Comparison of ENCODE assay signal across 23 cellular contexts in genomic region chr19:38815059-38816001, GRCh38. TPM values are rescaled to one million over a fixed set of nuclear protein-coding genes. Genes with fewer than 3 reads are reported as not detected.
DNase-seq lines count a peak whose midpoint lies in the region; FAIRE-seq and TF ChIP-seq lines count a peak whose summit lies in the region.
"Had no signal": no experiment of that assay in that cellular context is flagged by ENCODE, and none has a peak within 500 bp of the region (broad histone marks: within the 10 kb centered on the region; RNA-seq: fewer than 3 reads in every experiment).

No MANE protein-coding gene starts in this region.

- DNase-seq in D341Med (ENCODE audit: low spot score) = peak; percentile 30
- peak; percentile 50 for DNase-seq in MV-4-11 (lab: John Stamatoyannopoulos, UW)
- DNase-seq in H1 (ENCODE audit: low read depth in 1 of 2, low spot score in 2 of 2) = no peak
- DNase-seq in small intestine = peak; percentile 87
- no peak for DNase-seq in DMS 273 treated with DMSO at 0.1 percent for 48 hours (lab: John Stamatoyannopoulos, UW)
- no peak for DNase-seq in retina
- DNase-seq in NCI-H526 treated with DMSO at 0.1 percent for 48 hours (lab: John Stamatoyannopoulos, UW) = no peak
- DNase-seq: activated CD4-positive, alpha-beta memory T cell treated with anti-CD3 and anti-CD28 coated beads for 36 hours; activated gamma-delta T cell; activated T-cell treated with anti-CD3 and anti-CD28 coated beads for 4 hours; adrenal gland; CD8-positive, alpha-beta memory T cell; gastrocnemius medialis; mesenchymal stem cell; natural killer cell; NCI-H1436; NCI-H2171 treated with DMSO at 0.1 percent for 48 hours; sigmoid colon had no signal

- no peak overlapping the region for H4K91ac ChIP-seq in H1 (replicated peaks; ENCODE audit: insufficient read length, low read length)

- no peak overlapping the region for H3K9ac ChIP-seq in H1 (replicated peaks in 1 of 4; ENCODE audit: extremely low read depth in 1 of 4, low read depth in 3 of 4, low read length in 3 of 4)

- TF ChIP-seq RAD21 in H1 (IDR thresholded peaks at IDR 0.05 in 1 of 2, conservative IDR thresholded peaks at IDR 0.05 in 1 of 2; ENCODE audit: low read depth in 2 of 2, low read length in 2 of 2) = no peak

- TF ChIP-seq EP300 in H1 (IDR thresholded peaks at IDR 0.05; ENCODE audit: borderline replicate concordance in 1 of 2, low read depth in 2 of 2, low read length in 2 of 2) = no peak

- H2BK5ac ChIP-seq in H1 (ENCODE audit: low read depth, low read length) = no peak overlapping the region

- H2BK12ac ChIP-seq in H1 (ENCODE audit: low read depth, low read length) = no peak overlapping the region

- no peak overlapping the region for H4K8ac ChIP-seq in H1 (ENCODE audit: extremely low read depth, insufficient read depth, low read length)

- H3K18ac ChIP-seq in H1 (ENCODE audit: extremely low read depth, low read length) = no peak overlapping the region

- peaks cover 2 to 5% of the 10 kb centered on the region in 2 experiments for H4K20me1 ChIP-seq in H1 (replicated peaks in 1 of 2; ENCODE audit: control insufficient read depth in 1 of 2, insufficient read depth in 2 of 2, low read length in 2 of 2)

- no peak overlapping the region for H2AK5ac ChIP-seq in H1 (ENCODE audit: low read depth, low read length)

- H3K4me1 ChIP-seq in H1 (replicated peaks in 1 of 4; ENCODE audit: control insufficient read depth in 3 of 4, insufficient read depth in 4 of 4, low read length in 3 of 4) = no peaks in the 10 kb centered on the region
- peaks cover 3 to 10% of the 10 kb centered on the region in 2 donors for H3K4me1 ChIP-seq in small intestine (ENCODE audit: control insufficient read depth in 2 of 2, insufficient read depth in 1 of 2, low read depth in 1 of 2, low read length in 1 of 2)
- H3K4me1 ChIP-seq: sigmoid colon had no signal

- no peaks in the 10 kb centered on the region for H3K23me2 ChIP-seq in H1 (ENCODE audit: low read depth, low read length)

- H3K79me2 ChIP-seq in H1 (ENCODE audit: control insufficient read depth in 1 of 2, insufficient read depth in 2 of 2, low read length in 2 of 2) = no peaks in the 10 kb centered on the region

- H3K23ac ChIP-seq in H1 (ENCODE audit: insufficient read length) = no peak overlapping the region

- H2BK20ac ChIP-seq in H1 (ENCODE audit: low read length) = no peak overlapping the region

- H2AFZ ChIP-seq in H1 (ENCODE audit: low read length) = no peak overlapping the region

- POLR2A ChIA-PET in H1 (lab: Charles Lee; ENCODE audit: partially characterized antibody) = interaction anchor here (0.8 to 3.7 kb wide), 9 partner anchors 16 to 116 kb away, joined by 3 to 17 read pairs (median 3); partner anchors contain the start of genes ECH1, MRPS12 and SARS2

- no peaks in the 10 kb centered on the region for H3K79me1 ChIP-seq in H1 (ENCODE audit: low read depth, low read length)

- no peak for FAIRE-seq in H1 (lab: Jason Lieb, UNC)
- no peak for FAIRE-seq in small intestine (lab: Jason Lieb, UNC)

- H3K14ac ChIP-seq in H1 (ENCODE audit: insufficient read length) = no peak overlapping the region

- 93% methylated on average over 34 of the region's 34 CpGs; no CpG with 5 or more reads in 1 of the 2 experiments for WGBS in H1 (ENCODE audit: extremely low coverage in 1 of 2, insufficient coverage in 1 of 2, insufficient read length in 1 of 2, insufficient replicate concordance in 2 of 2, low coverage in 1 of 2, low lambda C conversion rate in 2 of 2, missing lambda C conversion rate in 1 of 2), 2 experiments
- WGBS in small intestine, 3 donors = 20 to 69% (median 48%) methylated on average over 34 of the region's 34 CpGs

- no peak for TF ChIP-seq CTCF in H1 (IDR thresholded peaks at IDR 0.05; ENCODE audit: control extremely low read depth in 1 of 3, insufficient read depth in 1 of 3, low read depth in 1 of 3, low read length in 3 of 3)

- no peak overlapping the region for H3K56ac ChIP-seq in H1 (replicated peaks; ENCODE audit: insufficient read length, low read depth, low read length)

- H3K27me3 ChIP-seq in H1 (replicated peaks in 1 of 4; ENCODE audit: control insufficient read depth in 3 of 4, extremely low read depth in 1 of 4, insufficient read depth in 3 of 4, low read length in 3 of 4) = no peaks in the 10 kb centered on the region
- no peaks in the 10 kb centered on the region for H3K27me3 ChIP-seq in small intestine (ENCODE audit: control insufficient read depth in 2 of 2, insufficient read depth in 2 of 2, low read length in 2 of 2)
- H3K27me3 ChIP-seq: adrenal gland, gastrocnemius medialis, sigmoid colon had no signal

- H4K5ac ChIP-seq in H1 (ENCODE audit: insufficient read length, low read depth, low read length) = no peak overlapping the region

- H2BK120ac ChIP-seq in H1 (replicated peaks; ENCODE audit: low read depth, low read length) = no peak overlapping the region

- no peak for TF ChIP-seq POLR2A in H1 (IDR thresholded peaks at IDR 0.05; ENCODE audit: control extremely low read depth in 1 of 2, low read depth in 2 of 2, low read length in 2 of 2)

- H2BK15ac ChIP-seq in H1 (ENCODE audit: low read length) = no peak overlapping the region

- H3K36me3 ChIP-seq in H1 (ENCODE audit: control insufficient read depth in 2 of 4, insufficient read depth in 4 of 4, low read length in 3 of 4) (peaks cover 0 to 20% (median 10%) of the 10 kb centered on the region in 4 experiments; a peak in 5 of 8 replicates), small intestine (ENCODE audit: control insufficient read depth in 2 of 2, insufficient read depth in 2 of 2, low read length in 2 of 2) (peaks cover 0 to 10% of the 10 kb centered on the region in 2 donors)

- H3K4me3 ChIP-seq in H1 (ENCODE audit: extremely low read depth in 1 of 4, insufficient read depth in 2 of 4, low read depth in 3 of 4, low read length in 4 of 4) (no peak overlapping the region), small intestine (ENCODE audit: low read depth in 1 of 2, low read length in 2 of 2) (no peak overlapping the region)
- H3K4me3 ChIP-seq: adrenal gland, gastrocnemius medialis, sigmoid colon had no signal

- CTCF ChIA-PET in H1 (lab: Charles Lee; ENCODE audit: partially characterized antibody) = interaction anchor here (1.0 to 1.1 kb wide), 2 partner anchors 64 to 72 kb away, joined by 3 read pairs; no protein-coding TSS in a partner anchor

- H3K9me3 ChIP-seq in H1 (ENCODE audit: insufficient read depth in 2 of 2, low read depth in 1 of 2, low read length in 1 of 2) = no peaks in the 10 kb centered on the region
- H3K9me3 ChIP-seq in small intestine (ENCODE audit: control insufficient read depth, low read depth) = no peaks in the 10 kb centered on the region
- H3K9me3 ChIP-seq: adrenal gland, gastrocnemius medialis, sigmoid colon had no signal

- H3K4me2 ChIP-seq in H1 (ENCODE audit: insufficient read depth in 1 of 2, low read depth in 2 of 2, low read length in 2 of 2) = no peak overlapping the region

- no peak overlapping the region for H3K4ac ChIP-seq in H1 (replicated peaks; ENCODE audit: insufficient read length, low read depth, low read length)

- H3K27ac ChIP-seq in H1 (ENCODE audit: low read depth, low read length) (no peak overlapping the region), small intestine (ENCODE audit: low read depth in 1 of 2, low read length in 1 of 2) (peak overlapping the region; percentile 45 to 89)
- H3K27ac ChIP-seq: adrenal gland, gastrocnemius medialis, sigmoid colon, VCaP had no signal

RNA-seq across cellular contexts. Expression of gene LGALS4, which starts 2.6 kb away (rescaled TPM):
- total RNA-seq in H1 (2021; fragmentation: NEBNext Ultra II Directional; extraction: Animal tissue kit (Norgen Biotek cat#: 25700)) = 0.37 and 0.54 TPM in 2 replicates
- polyA plus RNA-seq in H1 (2011; rRNA removed) (0.32 and 0.71 TPM in 2 replicates), small intestine (1,000 to 10,000 TPM; 1,250 to 3,807 (median 3,710) TPM)
- 0.19 TPM for polyA plus RNA-seq in H1 (2011; cell fraction: cytosol; rRNA removed)
- 1.3 TPM for polyA plus RNA-seq in H1 (2011; cell fraction: nucleus; rRNA removed)
- polyA plus RNA-seq in H1 (2012, experiment 1 of 2) = 0.43 to 0.45 TPM in 2 of 4 replicates, not detected in the others
- polyA plus RNA-seq in H1 (2012, experiment 2 of 2) = 0.14 TPM
- 0.43 TPM for polyA plus RNA-seq in H1 (2013, experiment 1 of 2)
- polyA plus RNA-seq in H1 (2013, experiment 2 of 2) = 0.13 TPM
- polyA minus RNA-seq in H1 (2011; rRNA and poly(A)+ RNA removed) = 0.35 and 0.37 TPM in 2 replicates
- not detected for polyA minus RNA-seq in H1 (2011; cell fraction: cytosol; rRNA and poly(A)+ RNA removed)
- polyA minus RNA-seq in H1 (2011; cell fraction: nucleus; rRNA and poly(A)+ RNA removed) = not detected
- total RNA-seq: Daoy, epithelial cell of proximal tubule, M059J, temporal lobe had no signal

RNA-seq across cellular contexts. Expression of gene ECH1, which starts 16.3 kb away (rescaled TPM):
- 101 and 103 TPM in 2 replicates for total RNA-seq in H1 (2021; fragmentation: NEBNext Ultra II Directional; extraction: Animal tissue kit (Norgen Biotek cat#: 25700))
- polyA plus RNA-seq in H1 (2011; rRNA removed) = 147 and 173 TPM in 2 replicates
- polyA plus RNA-seq in H1 (2011; cell fraction: cytosol; rRNA removed) = 160 TPM
- 263 TPM for polyA plus RNA-seq in H1 (2011; cell fraction: nucleus; rRNA removed)
- polyA plus RNA-seq in H1 (2012, experiment 1 of 2) = 130 to 213 TPM (median 176 TPM) in 4 replicates
- polyA plus RNA-seq in H1 (2012, experiment 2 of 2) = 162 TPM
- polyA plus RNA-seq in H1 (2013, experiment 1 of 2) = 191 TPM
- 181 TPM for polyA plus RNA-seq in H1 (2013, experiment 2 of 2)
- polyA minus RNA-seq in H1 (2011; rRNA and poly(A)+ RNA removed) = 55.4 and 74.7 TPM in 2 replicates
- polyA minus RNA-seq in H1 (2011; cell fraction: cytosol; rRNA and poly(A)+ RNA removed) = 34.3 TPM
- 30.0 TPM for polyA minus RNA-seq in H1 (2011; cell fraction: nucleus; rRNA and poly(A)+ RNA removed)
- polyA plus RNA-seq in small intestine = 100 to 1,000 TPM; 218 to 344 (median 317) TPM

RNA-seq across cellular contexts. Expression of gene LGALS7B, which starts 26.3 kb away (rescaled TPM):
- total RNA-seq in H1 (2021; fragmentation: NEBNext Ultra II Directional; extraction: Animal tissue kit (Norgen Biotek cat#: 25700)) = not detected in 2 replicates
- polyA plus RNA-seq in H1 (2011; rRNA removed) (3.6 and 6.2 TPM in 2 replicates), small intestine (1 to 10 TPM in 2 of 3 donors, not detected in 1; 2.0 to 5.4 TPM)
- polyA plus RNA-seq in H1 (2011; cell fraction: cytosol; rRNA removed) = 4.2 TPM
- polyA plus RNA-seq in H1 (2011; cell fraction: nucleus; rRNA removed) = 1.9 TPM
- polyA plus RNA-seq in H1 (2012, experiment 1 of 2) = 1.1 to 2.9 TPM (median 1.6 TPM) in 4 replicates
- polyA plus RNA-seq in H1 (2012, experiment 2 of 2) = not detected
- polyA plus RNA-seq in H1 (2013, experiment 1 of 2) = 0.85 TPM
- polyA plus RNA-seq in H1 (2013, experiment 2 of 2) = 0.57 TPM
- not detected in 2 replicates for polyA minus RNA-seq in H1 (2011; rRNA and poly(A)+ RNA removed)
- not detected for polyA minus RNA-seq in H1 (2011; cell fraction: cytosol; rRNA and poly(A)+ RNA removed)
- polyA minus RNA-seq in H1 (2011; cell fraction: nucleus; rRNA and poly(A)+ RNA removed) = not detected
- total RNA-seq: activated CD4-positive, alpha-beta memory T cell treated with anti-CD3 and anti-CD28 coated beads for 36 hours; adrenal gland; CD8-positive, alpha-beta memory T cell; Daoy; gastrocnemius medialis; M059J; natural killer cell had no signal
- polyA plus RNA-seq: CD8-positive, alpha-beta memory T cell had no signal

RNA-seq across cellular contexts. Expression of gene HNRNPL, which starts 34.5 kb away (rescaled TPM):
- 711 and 779 TPM in 2 replicates for total RNA-seq in H1 (2021; fragmentation: NEBNext Ultra II Directional; extraction: Animal tissue kit (Norgen Biotek cat#: 25700))
- polyA plus RNA-seq in H1 (2011; rRNA removed) (403 and 404 TPM in 2 replicates), small intestine (100 to 1,000 TPM; 118 to 182 (median 171) TPM)
- polyA plus RNA-seq in H1 (2011; cell fraction: cytosol; rRNA removed) = 354 TPM
- 541 TPM for polyA plus RNA-seq in H1 (2011; cell fraction: nucleus; rRNA removed)
- polyA plus RNA-seq in H1 (2012, experiment 1 of 2) = 683 to 1,004 TPM (median 711 TPM) in 4 replicates
- polyA plus RNA-seq in H1 (2012, experiment 2 of 2) = 537 TPM
- 480 TPM for polyA plus RNA-seq in H1 (2013, experiment 1 of 2)
- 470 TPM for polyA plus RNA-seq in H1 (2013, experiment 2 of 2)
- polyA minus RNA-seq in H1 (2011; rRNA and poly(A)+ RNA removed) = 621 and 711 TPM in 2 replicates
- polyA minus RNA-seq in H1 (2011; cell fraction: cytosol; rRNA and poly(A)+ RNA removed) = 351 TPM
- polyA minus RNA-seq in H1 (2011; cell fraction: nucleus; rRNA and poly(A)+ RNA removed) = 254 TPM

RNA-seq across cellular contexts. Expression of gene LGALS7, which starts 42.0 kb away (rescaled TPM):
- total RNA-seq in H1 (2021; fragmentation: NEBNext Ultra II Directional; extraction: Animal tissue kit (Norgen Biotek cat#: 25700)) = not detected in 2 replicates
- polyA plus RNA-seq in H1 (2011; rRNA removed) (0.32 and 1.2 TPM in 2 replicates), small intestine (1 to 10 TPM in 1 of 3 donors, not detected in 2; 1.1 TPM)
- 0.19 TPM for polyA plus RNA-seq in H1 (2011; cell fraction: cytosol; rRNA removed)
- 0.44 TPM for polyA plus RNA-seq in H1 (2011; cell fraction: nucleus; rRNA removed)
- polyA plus RNA-seq in H1 (2012, experiment 1 of 2) = not detected in 4 replicates
- not detected for polyA plus RNA-seq in H1 (2012, experiment 2 of 2)
- polyA plus RNA-seq in H1 (2013, experiment 1 of 2) = 0.12 TPM
- polyA plus RNA-seq in H1 (2013, experiment 2 of 2) = not detected
- polyA minus RNA-seq in H1 (2011; rRNA and poly(A)+ RNA removed) = not detected in 2 replicates
- not detected for polyA minus RNA-seq in H1 (2011; cell fraction: cytosol; rRNA and poly(A)+ RNA removed)
- not detected for polyA minus RNA-seq in H1 (2011; cell fraction: nucleus; rRNA and poly(A)+ RNA removed)
- total RNA-seq: activated CD4-positive, alpha-beta memory T cell treated with anti-CD3 and anti-CD28 coated beads for 36 hours; adrenal gland; CD8-positive, alpha-beta memory T cell; Daoy; epithelial cell of proximal tubule; gastrocnemius medialis; M059J; natural killer cell; sigmoid colon had no signal
- polyA plus RNA-seq: adrenal gland; CD8-positive, alpha-beta memory T cell; sigmoid colon had no signal

Comparison
In these comparisons a context has a peak if more than half of its experiments do, and no peak if none do; other contexts are left out.
1. DNase-seq: peak in D341Med (single experiment), MV-4-11 (single experiment) and small intestine (single experiment); none in H1 (0 of 2), DMS 273 treated with DMSO at 0.1 percent for 48 hours (single experiment), retina (single experiment) and NCI-H526 treated with DMSO at 0.1 percent for 48 hours (single experiment).
2. RNA of gene LGALS4, which starts 2.6 kb away (polyA plus RNA-seq): 1,250 to 3,807 TPM in small intestine; 0.13 to 1.3 TPM in H1; every median in the first group is over 100 times any median in the second.